7 cellular contexts compared by ENCODE assay signal in genomic region chr18:30971338-30971956, GRCh38.
DNase-seq lines count a peak whose midpoint lies in the region; ATAC-seq and TF ChIP-seq lines count a peak whose summit lies in the region.

No MANE protein-coding gene starts in this region.

- H3K4me1 Mint-ChIP-seq in HFFc6 (ENCODE audit: low read depth): no peaks in the 10 kb centered on the region
- no peaks in the 10 kb centered on the region for H3K4me1 Mint-ChIP-seq in activated T-cell treated with anti-CD3 and anti-CD28 coated beads, Interleukin-2, amount 50 U/mL, for 4 hours (ENCODE audit: low read depth)

- H2BK5ac ChIP-seq in mesendoderm (ENCODE audit: low read length): no peak overlapping the region

- ATAC-seq in activated T-cell treated with anti-CD3 and anti-CD28 coated beads, Interleukin-2, amount 50 U/mL, for 4 hours: no peak
- ATAC-seq in GM19023 (IDR thresholded peaks at IDR 0.05; ENCODE audit: unreplicated experiment): no peak

- H3K4me3 ChIP-seq in brain microvascular endothelial cell (ENCODE audit: low read depth, low read length): no peak overlapping the region
- H3K4me3 ChIP-seq in mesendoderm (ENCODE audit: low read length): no peak overlapping the region

- no peak overlapping the region for H3K4me2 ChIP-seq in mesendoderm (ENCODE audit: low read length)

- no peak overlapping the region for H2BK120ac ChIP-seq in mesendoderm (ENCODE audit: low read depth, low read length)

- H3K36me3 Mint-ChIP-seq in HFFc6 (ENCODE audit: low read depth): no peaks in the 10 kb centered on the region
- no peaks in the 10 kb centered on the region for H3K36me3 Mint-ChIP-seq in activated T-cell treated with anti-CD3 and anti-CD28 coated beads, Interleukin-2, amount 50 U/mL, for 4 hours (ENCODE audit: insufficient read depth)

- in situ Hi-C loops in brain microvascular endothelial cell (cut with HindIII; ENCODE audit: low pct_ligation_motif_present, low sequenced_read_pairs): no loop called here

- H3K27me3 Mint-ChIP-seq in HFFc6 (ENCODE audit: insufficient read depth): no peaks in the 10 kb centered on the region; the same call in 1 of the 2 replicates
- H3K27me3 Mint-ChIP-seq in activated T-cell treated with anti-CD3 and anti-CD28 coated beads, Interleukin-2, amount 50 U/mL, for 4 hours (ENCODE audit: low read depth): no peaks in the 10 kb centered on the region

- H2AK5ac ChIP-seq in mesendoderm (ENCODE audit: low read length): no peak overlapping the region

- no peak overlapping the region for H3K18ac ChIP-seq in mesendoderm (ENCODE audit: low read length)

- no peak overlapping the region for H4K5ac ChIP-seq in mesendoderm (ENCODE audit: low read length)

- no peak overlapping the region for H3K23ac ChIP-seq in mesendoderm (ENCODE audit: low read length)

- DNase-seq in HFFc6: peak; percentile 39
- peak; percentile 11 to 57 for DNase-seq in NCI-H1930 (lab: John Stamatoyannopoulos, UW)
- DNase-seq in brain microvascular endothelial cell: no peak
- peak; percentile 22 for DNase-seq in mesendoderm
- no peak for DNase-seq in activated T-cell treated with anti-CD3 and anti-CD28 coated beads, Interleukin-2, amount 50 U/mL, for 4 hours

- H3K79me2 ChIP-seq in mesendoderm (ENCODE audit: control insufficient read depth, insufficient read depth, low read length): no peaks in the 10 kb centered on the region

- H3K9ac ChIP-seq in mesendoderm (ENCODE audit: low read length): no peak overlapping the region

- no peak overlapping the region for H3K4me3 Mint-ChIP-seq in HFFc6
- H3K4me3 Mint-ChIP-seq in activated T-cell treated with anti-CD3 and anti-CD28 coated beads, Interleukin-2, amount 50 U/mL, for 4 hours: no peak overlapping the region

- no peaks in the 10 kb centered on the region for H3K9me3 Mint-ChIP-seq in HFFc6
- no peaks in the 10 kb centered on the region for H3K9me3 Mint-ChIP-seq in activated T-cell treated with anti-CD3 and anti-CD28 coated beads, Interleukin-2, amount 50 U/mL, for 4 hours

- no peak overlapping the region for H3K4ac ChIP-seq in mesendoderm (ENCODE audit: low read depth, low read length)

- WGBS in mesendoderm (ENCODE audit: extremely low coverage, insufficient coverage, low lambda C conversion rate): no CpG with 5 or more reads among the region's 1 CpG

- no peak overlapping the region for H4K8ac ChIP-seq in mesendoderm (ENCODE audit: low read depth, low read length)

- TF ChIP-seq CTCF in GM12873 (IDR thresholded peaks at IDR 0.05; ENCODE audit: insufficient read depth, low read depth, low read length, missing control alignments): peak; percentile 37
- TF ChIP-seq CTCF in HFFc6 (IDR thresholded peaks at IDR 0.05): peak; percentile 88
- TF ChIP-seq CTCF in brain microvascular endothelial cell (IDR thresholded peaks at IDR 0.05; ENCODE audit: low read depth, low read length, missing control alignments): peak; percentile 43

- no peaks in the 10 kb centered on the region for H3K4me1 ChIP-seq in mesendoderm (ENCODE audit: control insufficient read depth, low read depth, low read length)

- H3K27ac ChIP-seq in brain microvascular endothelial cell (no peak overlapping the region), mesendoderm (ENCODE audit: low read depth, low read length) (no peak overlapping the region)

- H3K79me1 ChIP-seq in mesendoderm (ENCODE audit: low read length): no peaks in the 10 kb centered on the region

- H3K27ac Mint-ChIP-seq in HFFc6: no peak overlapping the region

- no peak overlapping the region for H2BK15ac ChIP-seq in mesendoderm (replicated peaks; ENCODE audit: low read depth)

- H3K36me3 ChIP-seq in brain microvascular endothelial cell (replicated peaks) (no peaks in the 10 kb centered on the region), mesendoderm (ENCODE audit: control insufficient read depth, insufficient read depth, low read length) (no peaks in the 10 kb centered on the region)

- H3K27me3 ChIP-seq in brain microvascular endothelial cell (replicated peaks) (no peaks in the 10 kb centered on the region), mesendoderm (ENCODE audit: insufficient read depth, low read length, poor library complexity) (no peaks in the 10 kb centered on the region)

- no peak overlapping the region for H3K56ac ChIP-seq in mesendoderm (ENCODE audit: low read length)

Comparison
In these comparisons a context has a peak if more than half of its experiments do, and no peak if none do; other contexts are left out.
1. CTCF ChIP-seq: peak in every context shown above with its lines; median percentile 88 in HFFc6; 43 in brain microvascular endothelial cell; 37 in GM12873.
2. DNase-seq: peak in HFFc6 (single experiment), NCI-H1930 (2 of 2) and mesendoderm (single experiment); none in brain microvascular endothelial cell (single experiment) and activated T-cell treated with anti-CD3 and anti-CD28 coated beads, Interleukin-2, amount 50 U/mL, for 4 hours (single experiment).